2 cellular contexts compared by ENCODE assay signal in genomic region chr9:91060520-91061343, GRCh38.
TF ChIP-seq lines count a peak whose summit lies in the region.

No MANE protein-coding gene starts in this region.

TF ChIP-seq in A549, 52 proteins besides CTCF, POLR2A, EP300 and RAD21 (continued from another document):
- TF ChIP-seq FOXS1 (CRISPR knock-in tag; IDR thresholded peaks at IDR 0.05) (0 out of 2 replicates have a peak, but pooled peaks have one; percentile 45), SMC3 (IDR thresholded peaks at IDR 0.05) (peak; percentile 35; the same call in 1 of the 3 replicates), RNF2 (IDR thresholded peaks at IDR 0.05; ENCODE audit: borderline replicate concordance, low read depth) (no peak)

TF ChIP-seq in HepG2, 621 proteins besides CTCF, POLR2A, EP300 and RAD21 (continued from another document and continues in another):
- peak; percentile 81; the same call in 1 of the 2 replicates for TF ChIP-seq AHDC1 (CRISPR knock-in tag; IDR thresholded peaks at IDR 0.05; ENCODE audit: borderline replicate concordance)
- no peak for TF ChIP-seq STAT5B (CRISPR knock-in tag; IDR thresholded peaks at IDR 0.05)
- TF ChIP-seq KDM6A (CRISPR knock-in tag; IDR thresholded peaks at IDR 0.05; ENCODE audit: low read depth) = peak; percentile 71
- TF ChIP-seq FOXM1 (CRISPR knock-in tag; IDR thresholded peaks at IDR 0.05) = no peak
- no peak; the same call in 1 of the 2 replicates for TF ChIP-seq SMYD3 (CRISPR knock-in tag; IDR thresholded peaks at IDR 0.05)
- no peak for TF ChIP-seq ZC3H13 (CRISPR knock-in tag; IDR thresholded peaks at IDR 0.05)
- TF ChIP-seq ZNF230 (CRISPR knock-in tag; IDR thresholded peaks at IDR 0.05) = no peak
- peak; percentile 38; the same call in 1 of the 2 replicates for TF ChIP-seq MEF2D (CRISPR knock-in tag; IDR thresholded peaks at IDR 0.05)
- no peak for TF ChIP-seq THAP9 (CRISPR knock-in tag; IDR thresholded peaks at IDR 0.05; ENCODE audit: borderline replicate concordance)
- no peak for TF ChIP-seq ARID4A (CRISPR knock-in tag; IDR thresholded peaks at IDR 0.05; ENCODE audit: borderline replicate concordance)
- TF ChIP-seq ARNT2 (CRISPR knock-in tag; IDR thresholded peaks at IDR 0.05; ENCODE audit: low read depth) = 0 out of 2 replicates have a peak, but pooled peaks have one; percentile 43
- TF ChIP-seq ZFYVE20 (CRISPR knock-in tag; IDR thresholded peaks at IDR 0.05; ENCODE audit: borderline replicate concordance, low read depth) = no peak
- TF ChIP-seq MAF1 (CRISPR knock-in tag; IDR thresholded peaks at IDR 0.05; ENCODE audit: borderline replicate concordance) = no peak
- no peak for TF ChIP-seq ZNF841 (CRISPR knock-in tag; IDR thresholded peaks at IDR 0.05; ENCODE audit: borderline replicate concordance)
- TF ChIP-seq ZSCAN30 (CRISPR knock-in tag; IDR thresholded peaks at IDR 0.05) = no peak
- peak; percentile 46 for TF ChIP-seq CREB1 (IDR thresholded peaks at IDR 0.05)
- 0 out of 2 replicates have a peak, but pooled peaks have one; percentile 46 for TF ChIP-seq CREB1 (CRISPR knock-in tag; IDR thresholded peaks at IDR 0.05)
- TF ChIP-seq TEF (CRISPR knock-in tag; IDR thresholded peaks at IDR 0.05) = no peak
- TF ChIP-seq ZNF737 (CRISPR knock-in tag; IDR thresholded peaks at IDR 0.05; ENCODE audit: borderline replicate concordance) = no peak
- no peak for TF ChIP-seq AKNA (CRISPR knock-in tag; IDR thresholded peaks at IDR 0.05; ENCODE audit: borderline replicate concordance)
- TF ChIP-seq HMGA1 (CRISPR knock-in tag; conservative IDR thresholded peaks at IDR 0.05) = no peak
- peak; percentile 66; the same call in 1 of the 2 replicates for TF ChIP-seq KDM3A (CRISPR knock-in tag; IDR thresholded peaks at IDR 0.05; ENCODE audit: low read depth)
- TF ChIP-seq KLF11 (CRISPR knock-in tag; IDR thresholded peaks at IDR 0.05) = peak; percentile 65; the same call in 1 of the 2 replicates
- TF ChIP-seq ZNF225 (CRISPR knock-in tag; IDR thresholded peaks at IDR 0.05) = no peak
- TF ChIP-seq THRA (CRISPR knock-in tag; IDR thresholded peaks at IDR 0.05; ENCODE audit: borderline replicate concordance) = 0 out of 2 replicates have a peak, but pooled peaks have one; percentile 41
- no peak; the same call in 1 of the 2 replicates for TF ChIP-seq HOXA5 (CRISPR knock-in tag; IDR thresholded peaks at IDR 0.05)
- TF ChIP-seq ZNF749 (CRISPR knock-in tag; IDR thresholded peaks at IDR 0.05; ENCODE audit: borderline replicate concordance) = no peak
- TF ChIP-seq ZNF121 (CRISPR knock-in tag; IDR thresholded peaks at IDR 0.05) = no peak
- TF ChIP-seq GMEB1 (CRISPR knock-in tag; IDR thresholded peaks at IDR 0.05; ENCODE audit: borderline replicate concordance) = peak; percentile 17; the same call in 1 of the 2 replicates
- no peak for TF ChIP-seq EEA1 (CRISPR knock-in tag; IDR thresholded peaks at IDR 0.05; ENCODE audit: borderline replicate concordance)
- no peak for TF ChIP-seq SRF (IDR thresholded peaks at IDR 0.05; ENCODE audit: low read depth, low read length)
- peak; percentile 74 for TF ChIP-seq HNF4A (CRISPR knock-in tag; IDR thresholded peaks at IDR 0.05)
- TF ChIP-seq HDAC1 (CRISPR knock-in tag; IDR thresholded peaks at IDR 0.05) = peak; percentile 65
- TF ChIP-seq FOXJ3 (CRISPR knock-in tag; IDR thresholded peaks at IDR 0.05; ENCODE audit: borderline replicate concordance) = peak; percentile 83; the same call in 1 of the 2 replicates
- no peak for TF ChIP-seq POLR2AphosphoS2 (IDR thresholded peaks at IDR 0.05; ENCODE audit: low read depth, low read length)
- peak; percentile 97 for TF ChIP-seq SIX1 (CRISPR knock-in tag; IDR thresholded peaks at IDR 0.05; ENCODE audit: borderline replicate concordance)
